ENCODE assay signal across 8 cellular contexts in genomic region chr2:98607741-98608117, GRCh38. TPM values are rescaled to one million over a fixed set of nuclear protein-coding genes. Genes with fewer than 3 reads are reported as not detected.
DNase-seq lines count a peak whose midpoint lies in the region; ATAC-seq and TF ChIP-seq lines count a peak whose summit lies in the region.

No MANE protein-coding gene starts in this region.

- no peaks in the 10 kb centered on the region for H3K27me3 Mint-ChIP-seq in nephron progenitor cell (ENCODE audit: low read depth, poor library complexity)

- H3K4me1 ChIP-seq in PC-9 (replicated peaks; ENCODE audit: insufficient read depth): peaks cover 25% of the 10 kb centered on the region

- no peak for ATAC-seq in GM19023 (IDR thresholded peaks at IDR 0.05; ENCODE audit: unreplicated experiment)
- no peak for ATAC-seq in HG02798 (IDR thresholded peaks at IDR 0.05; ENCODE audit: poor library complexity, unreplicated experiment)

- peaks cover 27% of the 10 kb centered on the region for H3K36me3 ChIP-seq in PC-9 (ENCODE audit: low read depth)

- POLR2A ChIA-PET in PC-9 (lab: Charles Lee; ENCODE audit: unreplicated experiment): no interaction called here

- H3F3A ChIP-seq in PC-9 (ENCODE audit: insufficient read depth, low read depth): peaks cover 5% of the 10 kb centered on the region

- H4K20me1 ChIP-seq in PC-9 (ENCODE audit: insufficient read depth): peaks cover 3% of the 10 kb centered on the region; the same call in 1 of the 2 replicates

- H3K27ac Mint-ChIP-seq in nephron progenitor cell: peak overlapping the region; percentile 79

- CTCF ChIA-PET in PC-9 (lab: Charles Lee): no interaction called here

- H3K9me2 ChIP-seq in PC-9 (ENCODE audit: insufficient read depth): no peaks in the 10 kb centered on the region

- H3K27ac ChIP-seq in PC-9: peak overlapping the region; percentile 70

- H3K79me2 ChIP-seq in PC-9 (ENCODE audit: low read depth): peaks cover 65% of the 10 kb centered on the region

- DNase-seq in PC-9: no peak
- peak; percentile 30 for DNase-seq in epithelial cell of proximal tubule (ENCODE audit: low read depth)
- no peak for DNase-seq in nephron progenitor cell
- no peak for DNase-seq in NCI-H2081 (lab: John Stamatoyannopoulos, UW)
- DNase-seq in erythroblast (lab: John Stamatoyannopoulos, UW): no peak

- H3K36me3 Mint-ChIP-seq in nephron progenitor cell (ENCODE audit: low read depth): peaks cover 26% of the 10 kb centered on the region

- peak overlapping the region; percentile 92 for H3K4me3 Mint-ChIP-seq in nephron progenitor cell

- H3K4me2 ChIP-seq in PC-9: peak overlapping the region; percentile 96

- TF ChIP-seq CTCF in GM12875 (IDR thresholded peaks at IDR 0.05; ENCODE audit: borderline replicate concordance, insufficient read depth, low read depth, low read length) (no peak), PC-9 (conservative IDR thresholded peaks at IDR 0.05) (no peak), epithelial cell of proximal tubule (conservative IDR thresholded peaks at IDR 0.05; ENCODE audit: low read depth, low read length) (no peak), nephron progenitor cell (IDR thresholded peaks at IDR 0.05) (no peak)

- peak overlapping the region; percentile 88 for H3K4me3 ChIP-seq in GM12875 (ENCODE audit: low read depth, low read length)
- peak overlapping the region; percentile 77 for H3K4me3 ChIP-seq in PC-9
- peak overlapping the region; percentile 89 for H3K4me3 ChIP-seq in epithelial cell of proximal tubule (ENCODE audit: low read depth, low read length)

- H3K4me1 Mint-ChIP-seq in nephron progenitor cell: peaks cover 40% of the 10 kb centered on the region

- no peaks in the 10 kb centered on the region for H3K9me3 ChIP-seq in PC-9 (ENCODE audit: insufficient read depth, low read depth)

- H2AFZ ChIP-seq in PC-9: peak overlapping the region; percentile 93

- BruUV-seq in PC-9 (replicated peaks; lab: Mats Ljungman, UMichigan): no TSS peak

- intact Hi-C loops in PC-9 (cut with micrococcal nuclease; ENCODE audit: unreplicated experiment): loop anchor here (5.0 to 10.0 kb wide), 2 partner anchors 460 to 893 kb away; partner anchors contain the start of gene ZAP70

- H3K27me3 ChIP-seq in PC-9 (ENCODE audit: insufficient read depth, low read depth): no peaks in the 10 kb centered on the region

- no peak for TF ChIP-seq POLR2A in erythroblast (IDR thresholded peaks at IDR 0.05; ENCODE audit: low read length)

- H3K9me3 Mint-ChIP-seq in nephron progenitor cell: no peaks in the 10 kb centered on the region

RNA-seq across cellular contexts. Expression of gene COA5, which starts 0.6 kb away (rescaled TPM):
- total RNA-seq in PC-9 (2021): 37.5 and 43.6 TPM in 2 replicates
- 9.3 and 16.5 TPM in 2 replicates for total RNA-seq in epithelial cell of proximal tubule

RNA-seq across cellular contexts. Expression of gene UNC50, which starts 0.7 kb away (rescaled TPM):
- total RNA-seq in PC-9 (2021): 38.1 and 46.0 TPM in 2 replicates
- 35.3 and 43.0 TPM in 2 replicates for total RNA-seq in epithelial cell of proximal tubule
